ENCODE assay signal across 15 cellular contexts in genomic region chr1:52550447-52550846, GRCh38. TPM values are rescaled to one million over a fixed set of nuclear protein-coding genes. Genes with fewer than 3 reads are reported as not detected.
DNase-seq lines count a peak whose midpoint lies in the region; ATAC-seq, FAIRE-seq and TF ChIP-seq lines count a peak whose summit lies in the region.
"Had no signal": no experiment of that assay in that cellular context is flagged by ENCODE, and none has a peak within 500 bp of the region (broad histone marks: within the 10 kb centered on the region; RNA-seq: fewer than 3 reads in every experiment).

No MANE protein-coding gene starts in this region.

- H3K9me1 ChIP-seq in K562 (ENCODE audit: control insufficient read depth, insufficient read depth, low read length) = no peaks in the 10 kb centered on the region

- H3K4me2 ChIP-seq in SK-N-SH (peak overlapping the region; percentile 33; the same call in 1 of the 2 replicates), Loucy (ENCODE audit: low read depth, low read length, poor library complexity, severe bottlenecking) (peak overlapping the region; percentile 96), K562 (ENCODE audit: insufficient read depth, low read length) (no peak overlapping the region)

- H3K9ac ChIP-seq in SK-N-SH (no peak overlapping the region), Loucy (ENCODE audit: low read depth, low read length, poor library complexity, severe bottlenecking) (peak overlapping the region; percentile 95), K562 (ENCODE audit: insufficient read depth in 1 of 2, low read depth in 2 of 2, low read length in 2 of 2) (0 out of 4 replicates have a peak overlapping the region, but pooled peaks of 1 of the 2 experiments have one; percentile 38)

- H3K4me3 ChIP-seq in SK-N-SH (ENCODE audit: low read depth in 2 of 2, low read length in 1 of 2) (0 out of 4 replicates have a peak overlapping the region, but pooled peaks of 1 of the 2 experiments have one; percentile 15), Loucy (ENCODE audit: low read length, poor library complexity, severe bottlenecking) (peak overlapping the region; percentile 84), K562 (no peak overlapping the region), neuron (ENCODE audit: low read length) (peak overlapping the region; percentile 83)
- H3K4me3 ChIP-seq in effector memory CD4-positive, alpha-beta T cell (ENCODE audit: insufficient read depth, low read depth, low read length, poor library complexity, severe bottlenecking) = no peak overlapping the region

- ATAC-seq in SK-N-SH treated with all-trans-retinoic acid at 6 μM for 48 hours = no peak
- no peak for ATAC-seq in K562
- ATAC-seq: natural killer cell treated with Interleukin-12 subunit alpha and Interleukin-12 subunit beta and Interleukin-15 and Interleukin-18, amount 100 ng/mL, for 72 hours; upper lobe of right lung had no signal

- H3K9me2 ChIP-seq in SK-N-SH (no peaks in the 10 kb centered on the region), Loucy (replicated peaks; ENCODE audit: low read depth, low read length) (no peaks in the 10 kb centered on the region)

- peaks cover 48% of the 10 kb centered on the region for H4K20me1 ChIP-seq in SK-N-SH (ENCODE audit: insufficient read depth)
- peaks cover 71% of the 10 kb centered on the region for H4K20me1 ChIP-seq in Loucy (ENCODE audit: insufficient read depth, low read length, poor library complexity, severe bottlenecking)
- peaks cover 10% of the 10 kb centered on the region for H4K20me1 ChIP-seq in K562 (replicated peaks; ENCODE audit: control insufficient read depth, insufficient read depth, low read length)

- TF ChIP-seq POLR2A in K562 (conservative IDR thresholded peaks at IDR 0.05) = no peak

- H3K36me3 ChIP-seq in SK-N-SH (replicated peaks in 1 of 2; ENCODE audit: control insufficient read depth in 1 of 2, insufficient read depth in 2 of 2, low read length in 1 of 2) = no peaks in the 10 kb centered on the region
- no peaks in the 10 kb centered on the region for H3K36me3 ChIP-seq in Loucy (ENCODE audit: insufficient read depth, low read length)
- no peaks in the 10 kb centered on the region; the same call in 2 of the 3 replicates for H3K36me3 ChIP-seq in K562 (ENCODE audit: control insufficient read depth, insufficient read depth, low read length)
- no peaks in the 10 kb centered on the region for H3K36me3 ChIP-seq in neuron (ENCODE audit: insufficient read depth, low read length)
- H3K36me3 ChIP-seq in effector memory CD4-positive, alpha-beta T cell (ENCODE audit: control insufficient read depth, insufficient read depth, low read length) = no peaks in the 10 kb centered on the region
- H3K36me3 ChIP-seq: upper lobe of right lung had no signal

- TF ChIP-seq CTCF in SK-N-SH (IDR thresholded peaks at IDR 0.05) (no peak), Loucy (conservative IDR thresholded peaks at IDR 0.05; ENCODE audit: low read length) (no peak), K562 (IDR thresholded peaks at IDR 0.05 in 2 of 3, conservative IDR thresholded peaks at IDR 0.05 in 1 of 3; ENCODE audit: insufficient read depth in 2 of 3, low read depth in 1 of 3, low read length in 3 of 3) (no peak)

- H3K27me3 ChIP-seq in SK-N-SH (ENCODE audit: insufficient read depth) (no peaks in the 10 kb centered on the region), Loucy (ENCODE audit: insufficient read depth, low read length, poor library complexity, severe bottlenecking) (no peaks in the 10 kb centered on the region), K562 (ENCODE audit: control insufficient read depth in 2 of 2, insufficient read depth in 2 of 2, low read length in 2 of 2) (no peaks in the 10 kb centered on the region), neuron (ENCODE audit: insufficient read depth, low read length) (no peaks in the 10 kb centered on the region)
- H3K27me3 ChIP-seq in effector memory CD4-positive, alpha-beta T cell (replicated peaks; ENCODE audit: control insufficient read depth, insufficient read depth, low read length, poor library complexity, severe bottlenecking) = no peaks in the 10 kb centered on the region
- H3K27me3 ChIP-seq: upper lobe of right lung had no signal

- intact Hi-C loops in K562 (cut with micrococcal nuclease) = loop anchor here (5.0 kb wide), 1 partner anchor 493 kb away; the partner anchor contains the start of genes BTF3L4 and TXNDC12

- FAIRE-seq in K562 (lab: Jason Lieb, UNC) = no peak

- CTCF ChIA-PET in SK-N-SH (lab: Yijun Ruan, JAX) = interaction anchor here (1.2 kb wide), 1 partner anchor 136 kb away, joined by 4 read pairs; no protein-coding TSS in a partner anchor
- CTCF ChIA-PET in K562 (lab: Yijun Ruan, JAX; ENCODE audit: low intra/inter-chr PET ratio) = no interaction called here

- in situ Hi-C loops in K562 (cut with MboI) = no loop called here

- TF ChIP-seq EP300 in SK-N-SH (IDR thresholded peaks at IDR 0.05; ENCODE audit: borderline replicate concordance in 1 of 2, low read depth in 1 of 2, low read length in 1 of 2) (no peak), K562 (IDR thresholded peaks at IDR 0.05; ENCODE audit: low read length) (no peak)

- DNase-seq in SK-N-SH = no peak
- peak in 1 of 4 experiments; percentile 39 for DNase-seq in K562 (ENCODE audit: extremely low read depth in 1 of 4, low spot score in 3 of 4)
- DNase-seq in foreskin melanocyte = no peak
- no peak for DNase-seq in effector memory CD4-positive, alpha-beta T cell
- DNase-seq in kidney glomerular epithelial cell (lab: John Stamatoyannopoulos, UW) = no peak
- DNase-seq: DMS 273 treated with DMSO at 0.1 percent for 48 hours, NCI-H1048, NCI-H510A treated with DMSO at 0.1 percent for 48 hours, SHP77, upper lobe of right lung had no signal

- H2AFZ ChIP-seq in SK-N-SH (ENCODE audit: low read depth) (no peak overlapping the region), Loucy (ENCODE audit: low read length) (no peak overlapping the region), K562 (ENCODE audit: low read depth, low read length) (no peak overlapping the region), neuron (ENCODE audit: low read depth, low read length) (no peak overlapping the region)

- 96% methylated on average over 7 of the region's 7 CpGs for WGBS in SK-N-SH (ENCODE audit: low lambda C conversion rate)
- WGBS in K562 (ENCODE audit: insufficient coverage, low coverage, missing lambda C conversion rate) = 48% methylated on average over 6 of the region's 7 CpGs

- no TSS peak for BruUV-seq in K562 (replicated peaks; lab: Mats Ljungman, UMichigan)

- H3K4me1 ChIP-seq in SK-N-SH (ENCODE audit: control insufficient read depth in 1 of 2, insufficient read depth in 2 of 2, low read depth in 1 of 2, low read length in 1 of 2) = peaks cover 0 to 11% of the 10 kb centered on the region in 2 experiments
- peaks cover 59% of the 10 kb centered on the region for H3K4me1 ChIP-seq in Loucy (ENCODE audit: insufficient read depth, low read length, poor library complexity, severe bottlenecking)
- peaks cover 9 to 19% of the 10 kb centered on the region in 2 experiments; a peak in 3 of 5 replicates for H3K4me1 ChIP-seq in K562 (replicated peaks in 1 of 2; ENCODE audit: control insufficient read depth in 2 of 2, insufficient read depth in 2 of 2, low read length in 2 of 2)
- H3K4me1 ChIP-seq in neuron (ENCODE audit: insufficient read depth, low read length) = peaks cover 24% of the 10 kb centered on the region
- H3K4me1 ChIP-seq in effector memory CD4-positive, alpha-beta T cell (ENCODE audit: control insufficient read depth, insufficient read depth, low read length, poor library complexity, severe bottlenecking) = peaks cover 21% of the 10 kb centered on the region

- POLR2A ChIA-PET in SK-N-SH (lab: Yijun Ruan, JAX) (no interaction called here), K562 (lab: Yijun Ruan, JAX) (interaction anchor here (1.1 to 1.5 kb wide), 2 partner anchors 31 to 132 kb away, joined by 3 to 4 read pairs; no protein-coding TSS in a partner anchor)

- H3K27ac ChIP-seq in SK-N-SH (ENCODE audit: low read depth in 2 of 2, low read length in 1 of 2) (no peak overlapping the region), K562 (ENCODE audit: extremely low read depth, low read depth, low read length) (no peak overlapping the region)
- H3K27ac ChIP-seq in effector memory CD4-positive, alpha-beta T cell (ENCODE audit: insufficient read depth, low read length, poor library complexity, severe bottlenecking) = no peak overlapping the region
- H3K27ac ChIP-seq: upper lobe of right lung had no signal

- no peak for TF ChIP-seq RAD21 in SK-N-SH (IDR thresholded peaks at IDR 0.05; ENCODE audit: low read length)
- TF ChIP-seq RAD21 in K562 (CRISPR knock-in tag; conservative IDR thresholded peaks at IDR 0.05 in 1 of 2, IDR thresholded peaks at IDR 0.05 in 1 of 2) = no peak

- H3K79me2 ChIP-seq in SK-N-SH (ENCODE audit: insufficient read depth) = peaks cover 83% of the 10 kb centered on the region
- peaks cover 93% of the 10 kb centered on the region for H3K79me2 ChIP-seq in Loucy (ENCODE audit: insufficient read depth, low read length)
- peaks cover 72% of the 10 kb centered on the region for H3K79me2 ChIP-seq in K562 (ENCODE audit: control insufficient read depth, insufficient read depth, low read length)

- peaks cover 18% of the 10 kb centered on the region for H3F3A ChIP-seq in SK-N-SH (replicated peaks; ENCODE audit: insufficient read depth)
- H3F3A ChIP-seq in Loucy (ENCODE audit: low read depth) = 0 out of 2 replicates have a peak, but pooled peaks cover 4% of the 10 kb centered on the region

- H3K9me3 ChIP-seq in SK-N-SH = no peaks in the 10 kb centered on the region
- H3K9me3 ChIP-seq in Loucy (ENCODE audit: insufficient read depth, low read depth, low read length) = no peaks in the 10 kb centered on the region
- no peaks in the 10 kb centered on the region for H3K9me3 ChIP-seq in K562 (replicated peaks; ENCODE audit: control insufficient read depth, insufficient read depth, low read depth, low read length)
- peaks cover 5% of the 10 kb centered on the region for H3K9me3 ChIP-seq in neuron (ENCODE audit: low read length)
- H3K9me3 ChIP-seq in effector memory CD4-positive, alpha-beta T cell (ENCODE audit: control insufficient read depth, low read length) = no peaks in the 10 kb centered on the region
- H3K9me3 ChIP-seq: upper lobe of right lung had no signal

RNA-seq across cellular contexts. Expression of gene TUT4, which starts 2.4 kb away (rescaled TPM):
- polyA plus RNA-seq in SK-N-SH (2012; rRNA removed) (27.2 and 28.3 TPM in 2 replicates), K562 (2011; rRNA removed) (24.6 and 52.8 TPM in 2 replicates), K562 (2014; fragmentation: Illumina TruSeq; extraction: Trizol) (49.3 and 53.5 TPM in 2 replicates), K562 (2014; fragmentation: Nextera tagmentation; extraction: Ambion mirVana) (10 to 100 TPM; 15.8 to 21.3 TPM), K562 (2014; rRNA removed) (40.8 and 42.4 TPM in 2 replicates)
- 17.6 and 18.1 TPM in 2 replicates for polyA plus RNA-seq in SK-N-SH (2012; cell fraction: cytosol; rRNA removed)
- polyA plus RNA-seq in SK-N-SH (2012; cell fraction: nucleus; rRNA removed) = 123 and 132 TPM in 2 replicates
- total RNA-seq in K562 (2011; cell fraction: chromatin; rRNA removed; ENCODE audit: low replicate concordance) = 60.5 and 255 TPM in 2 replicates
- total RNA-seq in K562 (2011; cell fraction: nucleolus; rRNA removed) = 24.2 and 38.3 TPM in 2 replicates
- total RNA-seq in K562 (2011; cell fraction: nucleoplasm; rRNA removed) = 89.5 and 141 TPM in 2 replicates
- total RNA-seq in K562 (2014; rRNA removed) (35.5 and 55.5 TPM in 2 replicates), K562 (2014; rRNA removed; fragmentation: Illumina TruSeq; extraction: Trizol) (41.9 and 44.2 TPM in 2 replicates), K562 (2015; rRNA removed; fragmentation: Illumina TruSeq; extraction: Trizol) (36.7 and 37.2 TPM in 2 replicates), K562 (2021) (38.7 and 39.3 TPM in 2 replicates)
- 28.2 and 28.9 TPM in 2 replicates for polyA plus RNA-seq in K562 (2011; cell fraction: cytosol; rRNA removed)
- 115 and 131 TPM in 2 replicates for polyA plus RNA-seq in K562 (2011; cell fraction: nucleus; rRNA removed)
- 32.5 and 37.8 TPM in 2 replicates for polyA plus RNA-seq in K562 (2012)
- polyA minus RNA-seq in K562 (2011; rRNA and poly(A)+ RNA removed) = 30.2 and 49.0 TPM in 2 replicates
- 21.8 and 24.9 TPM in 2 replicates for polyA minus RNA-seq in K562 (2011; cell fraction: cytosol; rRNA and poly(A)+ RNA removed)
- polyA minus RNA-seq in K562 (2011; cell fraction: nucleus; rRNA and poly(A)+ RNA removed) = 36.6 and 52.9 TPM in 2 replicates

RNA-seq across cellular contexts. Expression of gene GPX7, which starts 51.7 kb away (rescaled TPM):
- polyA plus RNA-seq in SK-N-SH (2012; rRNA removed) = 5.7 and 6.2 TPM in 2 replicates
- polyA plus RNA-seq in SK-N-SH (2012; cell fraction: cytosol; rRNA removed) = 4.4 and 6.3 TPM in 2 replicates
- polyA plus RNA-seq in SK-N-SH (2012; cell fraction: nucleus; rRNA removed) = 2.7 and 2.9 TPM in 2 replicates
- not detected in 2 replicates for total RNA-seq in K562 (2011; cell fraction: chromatin; rRNA removed; ENCODE audit: low replicate concordance)
- not detected in 2 replicates for total RNA-seq in K562 (2011; cell fraction: nucleolus; rRNA removed)
- not detected in 2 replicates for total RNA-seq in K562 (2011; cell fraction: nucleoplasm; rRNA removed)
- not detected in 2 replicates for total RNA-seq in K562 (2014; rRNA removed)
- total RNA-seq in K562 (2014; rRNA removed; fragmentation: Illumina TruSeq; extraction: Trizol) = not detected in 2 replicates
- not detected in 2 replicates for total RNA-seq in K562 (2015; rRNA removed; fragmentation: Illumina TruSeq; extraction: Trizol)
- not detected in 2 replicates for total RNA-seq in K562 (2021)
- polyA plus RNA-seq in K562 (2011; rRNA removed) = 0.07 TPM in 1 of 2 replicates, not detected in the other
- polyA plus RNA-seq in K562 (2011; cell fraction: cytosol; rRNA removed) = 0.13 TPM in 1 of 2 replicates, not detected in the other
- polyA plus RNA-seq in K562 (2011; cell fraction: nucleus; rRNA removed) = 0.13 TPM in 1 of 2 replicates, not detected in the other
- not detected in 2 replicates for polyA plus RNA-seq in K562 (2012)
- polyA plus RNA-seq in K562 (2014; fragmentation: Illumina TruSeq; extraction: Trizol) = not detected in 2 replicates
- polyA plus RNA-seq in K562 (2014; fragmentation: Nextera tagmentation; extraction: Ambion mirVana) = under 1 TPM in 1 of 2 experiments, not detected in 1; 0.08 TPM
- polyA plus RNA-seq in K562 (2014; rRNA removed) = not detected in 2 replicates
- not detected in 2 replicates for polyA minus RNA-seq in K562 (2011; rRNA and poly(A)+ RNA removed)
- not detected in 2 replicates for polyA minus RNA-seq in K562 (2011; cell fraction: cytosol; rRNA and poly(A)+ RNA removed)
- not detected in 2 replicates for polyA minus RNA-seq in K562 (2011; cell fraction: nucleus; rRNA and poly(A)+ RNA removed)
- total RNA-seq: A172 had no signal

Comparison
In these comparisons a context has a peak if more than half of its experiments do, and no peak if none do; other contexts are left out.
1. H3K4me3 ChIP-seq: peak in Loucy (single experiment) and neuron (single experiment); none in K562 (single experiment) and effector memory CD4-positive, alpha-beta T cell (single experiment).